ENCODE assay signal across 8 cellular contexts in genomic region chr15:43186003-43186353, GRCh38. TPM values are rescaled to one million over a fixed set of nuclear protein-coding genes. Genes with fewer than 3 reads are reported as not detected.
A peak's percentile ranks its signal among the peaks of the same experiment; 100 is the strongest.
DNase-seq lines count a peak whose midpoint lies in the region; ATAC-seq, FAIRE-seq and TF ChIP-seq lines count a peak whose summit lies in the region.

No MANE protein-coding gene starts in this region.

- 4% methylated on average over 13 of the region's 13 CpGs for WGBS in right cardiac atrium

- peak overlapping the region; percentile 96 for H3K27ac Mint-ChIP-seq in activated T-helper 17 cell treated with anti-CD3 and anti-CD28 coated beads, Interleukin-2, amount 50 U/mL, for 72 hours

- no peaks in the 10 kb centered on the region for H3K9me3 Mint-ChIP-seq in activated T-cell treated with anti-CD3 and anti-CD28 coated beads, Interleukin-2, amount 50 U/mL, for 4 hours
- no peaks in the 10 kb centered on the region for H3K9me3 Mint-ChIP-seq in activated T-helper 17 cell treated with anti-CD3 and anti-CD28 coated beads, Interleukin-2, amount 50 U/mL, for 72 hours

- peaks cover 21% of the 10 kb centered on the region for H3K36me3 Mint-ChIP-seq in activated T-cell treated with anti-CD3 and anti-CD28 coated beads, Interleukin-2, amount 50 U/mL, for 4 hours (ENCODE audit: insufficient read depth)
- peaks cover 76% of the 10 kb centered on the region for H3K36me3 Mint-ChIP-seq in activated T-helper 17 cell treated with anti-CD3 and anti-CD28 coated beads, Interleukin-2, amount 50 U/mL, for 72 hours (ENCODE audit: low read depth)

- H3K27ac ChIP-seq in right cardiac atrium (ENCODE audit: low read length) = peak overlapping the region; percentile 88
- H3K27ac ChIP-seq in skin epidermis = peak overlapping the region in 20 of 21 experiments; percentile 82 to 98 (median 92)

- H3K27me3 ChIP-seq in right cardiac atrium (ENCODE audit: control insufficient read depth, insufficient read depth) = no peaks in the 10 kb centered on the region

- peak overlapping the region; percentile 95 for H3K4me3 Mint-ChIP-seq in activated T-cell treated with anti-CD3 and anti-CD28 coated beads, Interleukin-2, amount 50 U/mL, for 4 hours
- H3K4me3 Mint-ChIP-seq in activated T-helper 17 cell treated with anti-CD3 and anti-CD28 coated beads, Interleukin-2, amount 50 U/mL, for 72 hours = peak overlapping the region; percentile 92

- H3K27me3 Mint-ChIP-seq in activated T-cell treated with anti-CD3 and anti-CD28 coated beads, Interleukin-2, amount 50 U/mL, for 4 hours (ENCODE audit: low read depth) = no peaks in the 10 kb centered on the region
- H3K27me3 Mint-ChIP-seq in activated T-helper 17 cell treated with anti-CD3 and anti-CD28 coated beads, Interleukin-2, amount 50 U/mL, for 72 hours = no peaks in the 10 kb centered on the region

- peak overlapping the region; percentile 86 for H3K4me3 ChIP-seq in right cardiac atrium (ENCODE audit: low read length)
- H3K4me3 ChIP-seq in skin epidermis = peak overlapping the region; percentile 50 to 91 (median 81)

- no peaks in the 10 kb centered on the region for H3K9me3 ChIP-seq in right cardiac atrium (ENCODE audit: control insufficient read depth, low read length)

- no peak for TF ChIP-seq POLR2A in GM12892 (IDR thresholded peaks at IDR 0.05; ENCODE audit: low read depth, low read length)

- peaks cover 3% of the 10 kb centered on the region for H3K4me1 ChIP-seq in right cardiac atrium (ENCODE audit: control insufficient read depth, insufficient read depth, low read length)

- peaks cover 30% of the 10 kb centered on the region for H3K4me1 Mint-ChIP-seq in activated T-cell treated with anti-CD3 and anti-CD28 coated beads, Interleukin-2, amount 50 U/mL, for 4 hours (ENCODE audit: low read depth)
- peaks cover 16% of the 10 kb centered on the region for H3K4me1 Mint-ChIP-seq in activated T-helper 17 cell treated with anti-CD3 and anti-CD28 coated beads, Interleukin-2, amount 50 U/mL, for 72 hours

- ATAC-seq in activated T-cell treated with anti-CD3 and anti-CD28 coated beads, Interleukin-2, amount 50 U/mL, for 4 hours = peak; percentile 12 to 14
- ATAC-seq in HG03280 (IDR thresholded peaks at IDR 0.05; ENCODE audit: unreplicated experiment) (peak; percentile 12), right cardiac atrium (peak; percentile 7 to 23)
- peak; percentile 34 for ATAC-seq in activated T-helper 17 cell treated with anti-CD3 and anti-CD28 coated beads, Interleukin-2, amount 50 U/mL, for 72 hours (replicated peaks)

- intact Hi-C loops in right cardiac atrium (cut with DNase I) = no loop called here

- FAIRE-seq in GM12892 (lab: Jason Lieb, UNC) = no peak

- no peak for DNase-seq in activated T-cell treated with anti-CD3 and anti-CD28 coated beads, Interleukin-2, amount 50 U/mL, for 4 hours
- DNase-seq in activated T-cell treated with anti-CD3 and anti-CD28 coated beads for 4 hours (no peak), right cardiac atrium (no peak), GM12892 (ENCODE audit: insufficient read length) (no peak)
- no peak for DNase-seq in stimulated activated CD4-positive, alpha-beta T cell treated with anti-CD3 and anti-CD28 coated beads, Interleukin-12 subunit alpha, Interleukin-12 subunit beta, amount 100 ng/mL, for 4 hours

RNA-seq across cellular contexts. Expression of gene CCNDBP1, which starts 0.8 kb away (rescaled TPM):
- 10 to 100 TPM; 34.9 to 35.9 (median 35.5) TPM for total RNA-seq in activated T-cell treated with anti-CD3 and anti-CD28 coated beads, Interleukin-2, amount 50 U/mL, for 4 hours
- 10 to 100 TPM; 63.1 to 66.8 TPM for total RNA-seq in activated T-helper 17 cell treated with anti-CD3 and anti-CD28 coated beads, Interleukin-2, amount 50 U/mL, for 72 hours
- total RNA-seq in right cardiac atrium = 10 to 100 TPM; 41.4 to 55.6 (median 53.7) TPM
- polyA plus RNA-seq in right cardiac atrium = 45.7 TPM
- polyA plus RNA-seq in GM12892 (2012; ENCODE audit: missing spikeins) = 45.6 TPM

RNA-seq across cellular contexts. Expression of gene EPB42, which starts 34.8 kb away (rescaled TPM):
- not detected for total RNA-seq in activated T-cell treated with anti-CD3 and anti-CD28 coated beads, Interleukin-2, amount 50 U/mL, for 4 hours
- total RNA-seq in activated T-helper 17 cell treated with anti-CD3 and anti-CD28 coated beads, Interleukin-2, amount 50 U/mL, for 72 hours = not detected
- total RNA-seq in right cardiac atrium = not detected
- polyA plus RNA-seq in right cardiac atrium = not detected
- not detected for polyA plus RNA-seq in GM12892 (2012; ENCODE audit: missing spikeins)

RNA-seq across cellular contexts. Expression of gene TMEM62, which starts 52.6 kb away (rescaled TPM):
- 10 to 100 TPM in 1 of 3 donors, 1 to 10 TPM in 2; 7.9 to 10.5 (median 9.4) TPM for total RNA-seq in activated T-cell treated with anti-CD3 and anti-CD28 coated beads, Interleukin-2, amount 50 U/mL, for 4 hours
- 10 to 100 TPM; 15.7 to 21.4 TPM for total RNA-seq in activated T-helper 17 cell treated with anti-CD3 and anti-CD28 coated beads, Interleukin-2, amount 50 U/mL, for 72 hours
- total RNA-seq in right cardiac atrium = 10 to 100 TPM in 3 of 4 donors, 1 to 10 TPM in 1; 9.8 to 11.2 (median 10.4) TPM
- 7.8 TPM for polyA plus RNA-seq in right cardiac atrium
- 14.0 TPM for polyA plus RNA-seq in GM12892 (2012; ENCODE audit: missing spikeins)
